1 cellular context compared by ENCODE assay signal in the genomic region with DNA sequence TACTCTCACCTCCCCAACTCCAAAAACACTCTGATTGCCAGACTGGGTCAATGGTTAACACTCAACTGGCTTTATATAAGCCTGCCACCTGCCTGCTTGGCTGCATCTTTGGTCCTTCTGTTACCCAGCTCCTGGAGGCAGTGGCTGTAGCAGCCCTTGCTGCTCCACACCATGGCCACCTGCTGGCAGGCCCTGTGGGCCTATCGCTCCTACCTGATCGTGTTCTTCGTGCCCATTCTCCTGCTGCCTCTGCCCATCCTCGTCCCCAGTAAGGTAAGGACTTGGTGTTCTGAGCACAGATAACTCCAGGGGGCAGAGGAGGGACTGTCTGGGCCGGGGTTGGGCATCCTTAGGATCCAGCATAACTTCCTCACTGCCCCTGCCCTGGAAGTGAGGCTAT.
TF ChIP-seq lines count a peak whose summit lies in the region.

A gene with protein sequence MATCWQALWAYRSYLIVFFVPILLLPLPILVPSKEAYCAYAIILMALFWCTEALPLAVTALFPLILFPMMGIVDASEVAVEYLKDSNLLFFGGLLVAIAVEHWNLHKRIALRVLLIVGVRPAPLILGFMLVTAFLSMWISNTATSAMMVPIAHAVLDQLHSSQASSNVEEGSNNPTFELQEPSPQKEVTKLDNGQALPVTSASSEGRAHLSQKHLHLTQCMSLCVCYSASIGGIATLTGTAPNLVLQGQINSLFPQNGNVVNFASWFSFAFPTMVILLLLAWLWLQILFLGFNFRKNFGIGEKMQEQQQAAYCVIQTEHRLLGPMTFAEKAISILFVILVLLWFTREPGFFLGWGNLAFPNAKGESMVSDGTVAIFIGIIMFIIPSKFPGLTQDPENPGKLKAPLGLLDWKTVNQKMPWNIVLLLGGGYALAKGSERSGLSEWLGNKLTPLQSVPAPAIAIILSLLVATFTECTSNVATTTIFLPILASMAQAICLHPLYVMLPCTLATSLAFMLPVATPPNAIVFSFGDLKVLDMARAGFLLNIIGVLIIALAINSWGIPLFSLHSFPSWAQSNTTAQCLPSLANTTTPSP (plus strand): TSS at position 103 of the 400 bp plus-strand sequence. CDS start 69 bp downstream, at position 172.

TF ChIP-seq in GM23338, 12 proteins besides CTCF, POLR2A, EP300 and RAD21 (continued from another document):
- no peak for TF ChIP-seq REST (IDR thresholded peaks at IDR 0.05; ENCODE audit: unreplicated experiment)
- TF ChIP-seq POLR2AphosphoS5 (IDR thresholded peaks at IDR 0.05; ENCODE audit: low read depth), result no peak
- TF ChIP-seq ZNF462 (CRISPR knock-in tag; IDR thresholded peaks at IDR 0.05), result no peak
- no peak for TF ChIP-seq ZNF114 (CRISPR knock-in tag; IDR thresholded peaks at IDR 0.05)
- TF ChIP-seq, protein P1, sequence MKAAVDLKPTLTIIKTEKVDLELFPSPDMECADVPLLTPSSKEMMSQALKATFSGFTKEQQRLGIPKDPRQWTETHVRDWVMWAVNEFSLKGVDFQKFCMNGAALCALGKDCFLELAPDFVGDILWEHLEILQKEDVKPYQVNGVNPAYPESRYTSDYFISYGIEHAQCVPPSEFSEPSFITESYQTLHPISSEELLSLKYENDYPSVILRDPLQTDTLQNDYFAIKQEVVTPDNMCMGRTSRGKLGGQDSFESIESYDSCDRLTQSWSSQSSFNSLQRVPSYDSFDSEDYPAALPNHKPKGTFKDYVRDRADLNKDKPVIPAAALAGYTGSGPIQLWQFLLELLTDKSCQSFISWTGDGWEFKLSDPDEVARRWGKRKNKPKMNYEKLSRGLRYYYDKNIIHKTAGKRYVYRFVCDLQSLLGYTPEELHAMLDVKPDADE (IDR thresholded peaks at IDR 0.05), result no peak
